ENCODE assay signal across 25 cellular contexts in the genomic region with DNA sequence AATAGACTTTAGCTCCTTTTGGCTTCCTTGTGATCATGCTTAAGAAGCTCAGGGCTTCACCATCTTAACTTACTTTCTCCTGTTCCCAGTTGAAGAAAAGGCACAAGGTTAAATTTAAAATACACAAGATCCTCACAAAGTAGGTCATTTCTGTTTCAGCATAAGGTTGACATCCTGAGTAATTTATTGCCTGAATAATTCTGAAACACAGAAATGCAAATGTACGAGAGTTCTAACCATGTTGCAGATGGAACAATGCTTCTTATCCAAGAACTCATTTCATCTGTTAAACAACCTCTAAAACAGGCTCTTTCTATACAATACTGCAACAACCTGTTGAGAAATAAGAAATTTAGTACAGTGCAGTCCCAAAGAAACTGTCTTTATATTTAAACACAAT.
DNase-seq lines count a peak whose midpoint lies in the region; ATAC-seq and TF ChIP-seq lines count a peak whose summit lies in the region.
"Had no signal": no experiment of that assay in that cellular context is flagged by ENCODE, and none has a peak within 500 bp of the region (broad histone marks: within the 10 kb centered on the region; RNA-seq: fewer than 3 reads in every experiment).

No MANE protein-coding gene starts in this region.

- H3K27ac Mint-ChIP-seq in HFFc6 = no peak overlapping the region
- H3K27ac Mint-ChIP-seq: CD14-positive monocyte, naive B cell had no signal

- peak; percentile 71 for ATAC-seq in GM18907 (IDR thresholded peaks at IDR 0.05; ENCODE audit: unreplicated experiment)
- ATAC-seq in HG02610 (IDR thresholded peaks at IDR 0.05; ENCODE audit: unreplicated experiment) = peak; percentile 90
- ATAC-seq in HG03159 (IDR thresholded peaks at IDR 0.05; ENCODE audit: unreplicated experiment) = peak; percentile 59

- peaks cover 2% of the 10 kb centered on the region; the same call in 1 of the 2 replicates for H3K27me3 Mint-ChIP-seq in HFFc6 (ENCODE audit: insufficient read depth)
- H3K27me3 Mint-ChIP-seq: naive B cell had no signal

- no peak overlapping the region for H3K4me3 Mint-ChIP-seq in HFFc6
- H3K4me3 Mint-ChIP-seq: CD14-positive monocyte had no signal

- H3K9me3 Mint-ChIP-seq in HFFc6 = no peaks in the 10 kb centered on the region; the same call in 1 of the 2 replicates

- no peak overlapping the region for H3K4me3 ChIP-seq in GM12864 (ENCODE audit: low read depth, low read length)
- H3K4me3 ChIP-seq: dorsolateral prefrontal cortex had no signal

- DNase-seq in GM12864 (ENCODE audit: low read depth) = peak; percentile 18
- no peak for DNase-seq in DMS 273 (lab: John Stamatoyannopoulos, UW; ENCODE audit: unreplicated experiment)
- DNase-seq in HFFc6 = no peak
- no peak for DNase-seq in epidermal melanocyte (ENCODE audit: insufficient read length, low spot score)
- DNase-seq in MV-4-11 (lab: John Stamatoyannopoulos, UW) = no peak
- DNase-seq: activated CD4-positive, alpha-beta T cell treated with anti-CD3 and anti-CD28 coated beads, Interleukin-2, amount 50 U/mL, for 1 hour; activated CD8-positive, alpha-beta memory T cell treated with anti-CD3 and anti-CD28 coated beads, Interleukin-2, amount 50 U/mL, for 4 hours; activated effector memory CD4-positive, alpha-beta T cell treated with Interleukin-2 at 50 U/mL for 16 hours; dorsolateral prefrontal cortex; erythroblast; foreskin melanocyte; mesenchymal stem cell; naive B cell; NCI-H1436 treated with DMSO at 0.1 percent for 48 hours; NCI-H2171; OCI-M1; retina; Right ventricle myocardium superior; stimulated activated CD4-positive, alpha-beta T cell treated with anti-CD3 and anti-CD28 coated beads, Interleukin-12 subunit alpha, Interleukin-12 subunit beta, amount 100 ng/mL, for 4 hours; substantia nigra; T-helper 1 cell had no signal

- H3K36me3 Mint-ChIP-seq in HFFc6 (ENCODE audit: low read depth) = no peaks in the 10 kb centered on the region
- H3K36me3 Mint-ChIP-seq: CD14-positive monocyte, naive B cell had no signal

- TF ChIP-seq CTCF in GM12864 (IDR thresholded peaks at IDR 0.05; ENCODE audit: low read depth, low read length, missing control alignments) = no peak
- no peak for TF ChIP-seq CTCF in HFFc6 (IDR thresholded peaks at IDR 0.05)

- H3K4me1 Mint-ChIP-seq in HFFc6 (ENCODE audit: low read depth) = no peaks in the 10 kb centered on the region
